ENCODE assay signal across 7 cellular contexts in genomic region chr9:117555964-117556629, GRCh38.
DNase-seq lines count a peak whose midpoint lies in the region; ATAC-seq and TF ChIP-seq lines count a peak whose summit lies in the region.

No MANE protein-coding gene starts in this region.

- no peaks in the 10 kb centered on the region for H3K36me3 ChIP-seq in ascending aorta

- no peak overlapping the region for H3K27ac ChIP-seq in ascending aorta

- H3K27me3 ChIP-seq in ascending aorta, result no peaks in the 10 kb centered on the region

- H3K36me3 Mint-ChIP-seq in nephron (ENCODE audit: low read depth), result no peaks in the 10 kb centered on the region

- H3K9me3 Mint-ChIP-seq in nephron, result peaks cover 3% of the 10 kb centered on the region

- ATAC-seq in GM19438 (IDR thresholded peaks at IDR 0.05; ENCODE audit: low read depth, unreplicated experiment), result peak; percentile 77
- peak; percentile 77 for ATAC-seq in HG03439 (IDR thresholded peaks at IDR 0.05; ENCODE audit: unreplicated experiment)

- H3K27ac Mint-ChIP-seq in nephron, result no peak overlapping the region

- H3K4me1 Mint-ChIP-seq in nephron, result no peaks in the 10 kb centered on the region

- no peak overlapping the region for H3K4me3 ChIP-seq in ascending aorta

- H3K9me3 ChIP-seq in ascending aorta, result no peaks in the 10 kb centered on the region

- DNase-seq in GM03348 (ENCODE audit: low spot score) (peak; percentile 31), RPMI8226 (peak; percentile 35), ecto neural progenitor cell (ENCODE audit: low spot score) (peak; percentile 71), ascending aorta (ENCODE audit: low spot score in 2 of 2) (no peak)

- no peak overlapping the region for H3K4me3 Mint-ChIP-seq in nephron

- intact Hi-C loops in ascending aorta (cut with DNase I), result no loop called here

- no peaks in the 10 kb centered on the region for H3K27me3 Mint-ChIP-seq in nephron (ENCODE audit: low read depth)

- peak in 2 of 3 experiments; percentile 17 to 35 for TF ChIP-seq CTCF in nephron (IDR thresholded peaks at IDR 0.05; ENCODE audit: unreplicated experiment in 3 of 3)
- TF ChIP-seq CTCF in ascending aorta (IDR thresholded peaks at IDR 0.05), result peak in 1 of 3 experiments; percentile 19

- no peaks in the 10 kb centered on the region for H3K4me1 ChIP-seq in ascending aorta

Comparison
In these comparisons a context has a peak if more than half of its experiments do, and no peak if none do; other contexts are left out.
1. DNase-seq: peak in GM03348 (single experiment), RPMI8226 (single experiment) and ecto neural progenitor cell (single experiment); none in ascending aorta (0 of 2).